8 cellular contexts compared by ENCODE assay signal in the genomic region with DNA sequence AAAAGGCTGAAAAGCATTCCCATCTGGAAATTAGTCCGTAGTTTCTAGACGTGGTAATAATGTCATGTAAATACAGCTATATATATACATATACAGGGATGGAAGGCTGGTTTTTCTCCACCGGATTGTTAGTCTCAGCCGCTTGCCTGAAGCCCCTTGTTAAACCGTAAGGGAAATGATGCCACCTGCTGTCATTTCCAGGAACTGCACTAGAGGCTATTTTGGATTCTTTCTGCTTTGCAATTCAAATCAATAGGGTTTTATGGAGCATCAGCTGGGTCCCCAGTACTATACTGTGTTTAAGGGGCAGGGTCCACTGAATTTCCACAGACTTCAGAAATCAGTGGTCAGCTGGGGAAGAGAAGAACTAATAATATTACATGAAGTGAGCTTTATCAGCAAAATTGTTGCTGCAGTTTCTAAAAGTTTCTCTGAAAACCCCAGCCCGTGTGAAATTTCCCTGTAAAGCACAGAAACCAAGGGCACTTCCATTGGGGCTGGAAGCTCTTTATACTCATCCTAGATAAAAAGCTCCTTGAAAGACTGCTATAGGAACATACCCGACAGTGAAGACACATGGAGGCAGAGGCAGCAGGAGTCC. TPM values are rescaled to one million over a fixed set of nuclear protein-coding genes. Genes with fewer than 3 reads are reported as not detected.
DNase-seq lines count a peak whose midpoint lies in the region; ATAC-seq and TF ChIP-seq lines count a peak whose summit lies in the region.

No MANE protein-coding gene starts in this region.

- ATAC-seq in HG03066 (IDR thresholded peaks at IDR 0.05; ENCODE audit: low read depth, unreplicated experiment), result peak; percentile 66
- ATAC-seq in right lobe of liver, result peak; percentile 74 to 89 (median 86)
- ATAC-seq in GM19463 (IDR thresholded peaks at IDR 0.05; ENCODE audit: unreplicated experiment), result no peak

- H3K4me3 ChIP-seq in GM06990 (replicated peaks; ENCODE audit: low read depth, low read length) (no peak overlapping the region), choroid plexus epithelial cell (ENCODE audit: low read depth, low read length) (no peak overlapping the region), right lobe of liver (no peak overlapping the region)

- peak; percentile 87 for TF ChIP-seq CTCF in GM06990 (IDR thresholded peaks at IDR 0.05; ENCODE audit: insufficient read depth, low read length, poor library complexity, severe bottlenecking)
- peak; percentile 95 for TF ChIP-seq CTCF in choroid plexus epithelial cell (conservative IDR thresholded peaks at IDR 0.05; ENCODE audit: low read depth, low read length)
- TF ChIP-seq CTCF in right lobe of liver (IDR thresholded peaks at IDR 0.05), result peak; percentile 84 to 91 (median 89)

- no peaks in the 10 kb centered on the region for H3K4me1 ChIP-seq in right lobe of liver

- H3K27me3 ChIP-seq in GM06990 (replicated peaks; ENCODE audit: control insufficient read depth, insufficient read depth, low read length), result no peaks in the 10 kb centered on the region
- H3K27me3 ChIP-seq in right lobe of liver, result no peaks in the 10 kb centered on the region

- TF ChIP-seq POLR2A in right lobe of liver (IDR thresholded peaks at IDR 0.05), result no peak

- intact Hi-C loops in right lobe of liver (cut with DNase I), result loop anchor here in 1 of 2 donors (10.0 kb wide), 1 partner anchor 83 kb away; no protein-coding TSS in a partner anchor

- peaks cover 20% of the 10 kb centered on the region for H3K36me3 ChIP-seq in GM06990 (ENCODE audit: control insufficient read depth, insufficient read depth, low read length)
- no peaks in the 10 kb centered on the region for H3K36me3 ChIP-seq in right lobe of liver

- WGBS in right lobe of liver (ENCODE audit: insufficient coverage, low coverage, low lambda C conversion rate, missing lambda C conversion rate), result 23% methylated on average over 6 of the region's 7 CpGs

- H3K27ac ChIP-seq in right lobe of liver, result no peak overlapping the region

- H3K9me3 ChIP-seq in right lobe of liver, result no peaks in the 10 kb centered on the region

- DNase-seq in GM06990 (ENCODE audit: extremely low read depth, insufficient read length) (no peak), NCI-H510A (lab: John Stamatoyannopoulos, UW) (peak; percentile 36), choroid plexus epithelial cell (ENCODE audit: low read depth) (peak; percentile 92), right lobe of liver (peak in 1 of 3 donors; percentile 71)
- DNase-seq in activated CD4-positive, alpha-beta T cell treated with anti-CD3 and anti-CD28 coated beads for 4 hours, result peak; percentile 63 to 90
- peak; percentile 73 for DNase-seq in stimulated activated CD8-positive, alpha-beta memory T cell treated with anti-CD3 and anti-CD28 coated beads, Interleukin-12 subunit alpha, Interleukin-12 subunit beta, amount 100 ng/mL, for 1 hour (ENCODE audit: low read depth)

RNA-seq across cellular contexts. Expression of a gene that starts 33.8 kb away (rescaled TPM):
- 10 to 100 TPM; 15.7 to 43.3 (median 18.9) TPM for total RNA-seq in right lobe of liver

RNA-seq across cellular contexts. Expression of a gene that starts 58.0 kb away (rescaled TPM):
- total RNA-seq in right lobe of liver, result 1 to 10 TPM; 2.4 to 8.4 (median 5.0) TPM
